ENCODE assay signal across 28 cellular contexts in genomic region chr12:121507245-121507644, GRCh38.
"Had no signal": no experiment of that assay in that cellular context is flagged by ENCODE, and none has a peak within 500 bp of the region (broad histone marks: within the 10 kb centered on the region; RNA-seq: fewer than 3 reads in every experiment).

No MANE protein-coding gene starts in this region.

- H3K27me3 Mint-ChIP-seq: activated naive CD8-positive, alpha-beta T cell treated with anti-CD3 and anti-CD28 coated beads, Interleukin-2, amount 50 U/mL, for 24 hours; T-cell had no signal

- DNase-seq: activated CD4-positive, alpha-beta T cell treated with anti-CD3 and anti-CD28 coated beads for 4 hours; activated CD4-positive, alpha-beta T cell treated with anti-CD3 and anti-CD28 coated beads, Interleukin-2, amount 50 U/mL, for 48 hours; activated CD8-positive, alpha-beta memory T cell treated with anti-CD3 and anti-CD28 coated beads for 24 hours; activated effector memory CD4-positive, alpha-beta T cell treated with anti-CD3 and anti-CD28 coated beads, Interleukin-2, amount 50 U/mL, for 16 hours; activated naive CD4-positive, alpha-beta T cell treated with Interleukin-2 at 50 U/mL for 16 hours; activated naive CD8-positive, alpha-beta T cell treated with anti-CD3 and anti-CD28 coated beads, Interleukin-2, amount 50 U/mL, for 24 hours; activated T-cell treated with anti-CD3 and anti-CD28 coated beads, Interleukin-2, amount 50 U/mL, for 4 hours; amniotic stem cell; body of pancreas; central memory CD4-positive, alpha-beta T cell; NCI-H1092; NCI-H1417; NCI-H2029; NCI-H2107; NCI-H345; NCI-H510A; NCI-H526 treated with DMSO at 0.1 percent for 48 hours; NCI-H82; OCI-M1; RPMI8226; T-cell had no signal

- H3K4me1 ChIP-seq: ascending aorta, body of pancreas had no signal

- H3K27ac ChIP-seq: ascending aorta, body of pancreas, SK-N-MC, VCaP had no signal

- H3K27ac Mint-ChIP-seq: activated naive CD8-positive, alpha-beta T cell treated with anti-CD3 and anti-CD28 coated beads, Interleukin-2, amount 50 U/mL, for 24 hours; T-cell had no signal

- ATAC-seq: activated CD4-positive, CD25-positive, alpha-beta regulatory T cell treated with anti-CD3 and anti-CD28 coated beads, Interleukin-2, amount 50 U/mL, for 24 hours; activated naive CD4-positive, alpha-beta T cell treated with anti-CD3 and anti-CD28 coated beads, Interleukin-2, amount 50 U/mL, for 72 hours; activated naive CD8-positive, alpha-beta T cell treated with anti-CD3 and anti-CD28 coated beads, Interleukin-2, amount 50 U/mL, for 24 hours; activated T-cell treated with anti-CD3 and anti-CD28 coated beads, Interleukin-2, amount 50 U/mL, for 4 hours; body of pancreas; Panc1; Right ventricle myocardium inferior; T-cell had no signal

- H3K4me3 Mint-ChIP-seq: activated naive CD8-positive, alpha-beta T cell treated with anti-CD3 and anti-CD28 coated beads, Interleukin-2, amount 50 U/mL, for 24 hours; activated T-cell treated with anti-CD3 and anti-CD28 coated beads, Interleukin-2, amount 50 U/mL, for 4 hours; T-cell had no signal

- H3K36me3 Mint-ChIP-seq: activated naive CD4-positive, alpha-beta T cell treated with anti-CD3 and anti-CD28 coated beads, Interleukin-2, amount 50 U/mL, for 72 hours had no signal

- H3K9me3 Mint-ChIP-seq: activated naive CD4-positive, alpha-beta T cell treated with anti-CD3 and anti-CD28 coated beads, Interleukin-2, amount 50 U/mL, for 72 hours; activated naive CD8-positive, alpha-beta T cell treated with anti-CD3 and anti-CD28 coated beads, Interleukin-2, amount 50 U/mL, for 24 hours; activated T-cell treated with anti-CD3 and anti-CD28 coated beads, Interleukin-2, amount 50 U/mL, for 4 hours; T-cell had no signal

- H3K9me3 ChIP-seq: ascending aorta, body of pancreas had no signal

- H3K27me3 ChIP-seq: ascending aorta, body of pancreas had no signal

- H3K4me3 ChIP-seq: ascending aorta, body of pancreas, SK-N-MC had no signal
